Comparison of ENCODE assay signal across 2 cellular contexts in the genomic region with DNA sequence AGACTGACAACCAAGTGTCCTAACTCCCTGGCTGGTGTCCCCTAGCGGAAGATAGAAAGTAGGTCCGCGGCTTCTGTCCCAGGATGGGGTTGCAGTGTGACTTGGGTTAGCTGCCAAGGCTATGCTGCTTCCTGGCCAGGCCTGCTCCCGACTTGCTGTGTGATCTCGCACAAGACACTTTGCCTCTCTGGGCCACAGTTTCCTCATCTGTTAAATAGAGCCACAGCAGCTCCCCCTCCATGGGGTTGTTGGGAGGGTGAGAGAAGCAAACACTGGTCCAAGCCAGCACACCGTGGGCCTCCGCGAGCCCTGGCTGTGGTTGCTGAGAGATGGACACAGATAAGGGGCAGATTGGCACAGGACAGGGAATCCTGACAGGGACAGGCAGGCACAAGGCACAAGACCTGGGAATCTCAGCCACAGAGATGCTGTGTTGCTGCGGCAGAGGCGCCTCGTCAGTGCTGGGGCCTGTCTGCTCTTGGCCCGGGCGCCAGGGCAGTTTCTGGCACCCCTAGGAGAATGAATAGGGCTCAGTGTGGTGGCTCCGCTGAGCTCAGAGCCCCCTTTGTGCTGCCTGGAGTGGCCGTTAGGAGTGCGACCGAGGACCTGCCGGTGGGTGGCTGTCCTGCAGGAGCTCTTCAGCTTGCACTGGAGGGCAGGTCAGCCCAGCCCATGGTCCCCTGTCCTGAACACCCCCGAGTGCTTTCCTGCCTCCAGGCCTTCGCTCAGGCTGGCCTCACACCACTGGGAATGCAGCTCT.
TF ChIP-seq lines count a peak whose summit lies in the region.

No MANE protein-coding gene starts in this region.

TF ChIP-seq in K562, 482 proteins besides CTCF, POLR2A, EP300 and RAD21 (continues in another document):
- TF ChIP-seq, protein P1, sequence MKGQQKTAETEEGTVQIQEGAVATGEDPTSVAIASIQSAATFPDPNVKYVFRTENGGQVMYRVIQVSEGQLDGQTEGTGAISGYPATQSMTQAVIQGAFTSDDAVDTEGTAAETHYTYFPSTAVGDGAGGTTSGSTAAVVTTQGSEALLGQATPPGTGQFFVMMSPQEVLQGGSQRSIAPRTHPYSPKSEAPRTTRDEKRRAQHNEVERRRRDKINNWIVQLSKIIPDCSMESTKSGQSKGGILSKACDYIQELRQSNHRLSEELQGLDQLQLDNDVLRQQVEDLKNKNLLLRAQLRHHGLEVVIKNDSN (CRISPR knock-in tag; IDR thresholded peaks at IDR 0.05): no peak
- TF ChIP-seq ZFX (CRISPR knock-in tag; IDR thresholded peaks at IDR 0.05) (no peak), ZFP36 (IDR thresholded peaks at IDR 0.05; ENCODE audit: low read depth, low read length, partially characterized antibody) (peak; percentile 78), ASH1L (IDR thresholded peaks at IDR 0.05; ENCODE audit: borderline replicate concordance, low read depth, partially characterized antibody) (no peak), YY1 (IDR thresholded peaks at IDR 0.05; ENCODE audit: borderline replicate concordance in 1 of 3, control insufficient read depth in 1 of 3, extremely low read depth in 1 of 3, insufficient read depth in 3 of 3, insufficient read length in 1 of 3, insufficient replicate concordance in 2 of 3, low read depth in 1 of 3, low read length in 2 of 3) (no peak), NR2C2 (CRISPR knock-in tag; IDR thresholded peaks at IDR 0.05) (no peak), NR2C2 (tag; IDR thresholded peaks at IDR 0.05) (no peak), PCBP2 (IDR thresholded peaks at IDR 0.05; ENCODE audit: low read depth, low read length, poor library complexity, severe bottlenecking) (no peak), SREBF2 (CRISPR knock-in tag; IDR thresholded peaks at IDR 0.05) (no peak), ZBTB17 (CRISPR knock-in tag; IDR thresholded peaks at IDR 0.05) (no peak), IRF2 (CRISPR knock-in tag; IDR thresholded peaks at IDR 0.05) (no peak), TEAD2 (tag; IDR thresholded peaks at IDR 0.05) (no peak), PYGO2 (tag; IDR thresholded peaks at IDR 0.05) (no peak), SRSF7 (optimal IDR thresholded peaks at IDR 0.05; ENCODE audit: low read depth, low read length) (no peak), ZNF586 (CRISPR knock-in tag; conservative IDR thresholded peaks at IDR 0.05) (no peak), HLTF (IDR thresholded peaks at IDR 0.05) (no peak), PHB (CRISPR knock-in tag; IDR thresholded peaks at IDR 0.05) (no peak), TARDBP (IDR thresholded peaks at IDR 0.05) (no peak), SRSF9 (IDR thresholded peaks at IDR 0.05; ENCODE audit: borderline replicate concordance, low read depth, low read length) (no peak), SMARCE1 (IDR thresholded peaks at IDR 0.05) (no peak), CBX1 (IDR thresholded peaks at IDR 0.05; ENCODE audit: low read depth) (0 out of 2 replicates have a peak, but pooled peaks have one; percentile 26), RBM25 (IDR thresholded peaks at IDR 0.05; ENCODE audit: low read depth, low read length, severe bottlenecking) (peak; percentile 83), KDM1A (IDR thresholded peaks at IDR 0.05) (peak; percentile 51 to 55), GTF2F1 (IDR thresholded peaks at IDR 0.05; ENCODE audit: low read depth, low read length) (no peak), SMARCA5 (IDR thresholded peaks at IDR 0.05) (peak; percentile 37; the same call in 1 of the 2 replicates), FOSL1 (tag; conservative IDR thresholded peaks at IDR 0.05) (no peak), FOXA1 (IDR thresholded peaks at IDR 0.05; ENCODE audit: borderline replicate concordance) (no peak), MEIS2 (IDR thresholded peaks at IDR 0.05; ENCODE audit: partially characterized antibody) (no peak), FOXP1 (CRISPR knock-in tag; IDR thresholded peaks at IDR 0.05) (no peak), CTBP1 (IDR thresholded peaks at IDR 0.05; ENCODE audit: borderline replicate concordance) (no peak), MAFF (IDR thresholded peaks at IDR 0.05; ENCODE audit: low read length) (no peak), MTA1 (IDR thresholded peaks at IDR 0.05; ENCODE audit: borderline replicate concordance) (no peak), CAMTA2 (CRISPR knock-in tag; conservative IDR thresholded peaks at IDR 0.05) (no peak), HDAC2 (IDR thresholded peaks at IDR 0.05) (peak; percentile 48; the same call in 1 of the 2 replicates), SIN3A (IDR thresholded peaks at IDR 0.05; ENCODE audit: borderline replicate concordance in 2 of 2, control insufficient read depth in 1 of 2, low read depth in 2 of 2, low read length in 2 of 2) (no peak), TRIM28 (IDR thresholded peaks at IDR 0.05) (no peak), ZSCAN32 (CRISPR knock-in tag; IDR thresholded peaks at IDR 0.05) (no peak)
- TF ChIP-seq, protein P2, sequence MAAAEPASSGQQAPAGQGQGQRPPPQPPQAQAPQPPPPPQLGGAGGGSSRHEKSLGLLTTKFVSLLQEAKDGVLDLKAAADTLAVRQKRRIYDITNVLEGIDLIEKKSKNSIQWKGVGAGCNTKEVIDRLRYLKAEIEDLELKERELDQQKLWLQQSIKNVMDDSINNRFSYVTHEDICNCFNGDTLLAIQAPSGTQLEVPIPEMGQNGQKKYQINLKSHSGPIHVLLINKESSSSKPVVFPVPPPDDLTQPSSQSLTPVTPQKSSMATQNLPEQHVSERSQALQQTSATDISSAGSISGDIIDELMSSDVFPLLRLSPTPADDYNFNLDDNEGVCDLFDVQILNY (CRISPR knock-in tag; IDR thresholded peaks at IDR 0.05): no peak
- TF ChIP-seq, protein P3, sequence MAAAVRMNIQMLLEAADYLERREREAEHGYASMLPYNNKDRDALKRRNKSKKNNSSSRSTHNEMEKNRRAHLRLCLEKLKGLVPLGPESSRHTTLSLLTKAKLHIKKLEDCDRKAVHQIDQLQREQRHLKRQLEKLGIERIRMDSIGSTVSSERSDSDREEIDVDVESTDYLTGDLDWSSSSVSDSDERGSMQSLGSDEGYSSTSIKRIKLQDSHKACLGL (CRISPR knock-in tag; IDR thresholded peaks at IDR 0.05; ENCODE audit: borderline replicate concordance, poor library complexity, severe bottlenecking): no peak
- TF ChIP-seq, protein P4, sequence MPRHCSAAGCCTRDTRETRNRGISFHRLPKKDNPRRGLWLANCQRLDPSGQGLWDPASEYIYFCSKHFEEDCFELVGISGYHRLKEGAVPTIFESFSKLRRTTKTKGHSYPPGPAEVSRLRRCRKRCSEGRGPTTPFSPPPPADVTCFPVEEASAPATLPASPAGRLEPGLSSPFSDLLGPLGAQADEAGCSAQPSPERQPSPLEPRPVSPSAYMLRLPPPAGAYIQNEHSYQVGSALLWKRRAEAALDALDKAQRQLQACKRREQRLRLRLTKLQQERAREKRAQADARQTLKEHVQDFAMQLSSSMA (CRISPR knock-in tag; IDR thresholded peaks at IDR 0.05): no peak
- TF ChIP-seq, protein P5, sequence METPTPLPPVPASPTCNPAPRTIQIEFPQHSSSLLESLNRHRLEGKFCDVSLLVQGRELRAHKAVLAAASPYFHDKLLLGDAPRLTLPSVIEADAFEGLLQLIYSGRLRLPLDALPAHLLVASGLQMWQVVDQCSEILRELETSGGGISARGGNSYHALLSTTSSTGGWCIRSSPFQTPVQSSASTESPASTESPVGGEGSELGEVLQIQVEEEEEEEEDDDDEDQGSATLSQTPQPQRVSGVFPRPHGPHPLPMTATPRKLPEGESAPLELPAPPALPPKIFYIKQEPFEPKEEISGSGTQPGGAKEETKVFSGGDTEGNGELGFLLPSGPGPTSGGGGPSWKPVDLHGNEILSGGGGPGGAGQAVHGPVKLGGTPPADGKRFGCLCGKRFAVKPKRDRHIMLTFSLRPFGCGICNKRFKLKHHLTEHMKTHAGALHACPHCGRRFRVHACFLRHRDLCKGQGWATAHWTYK (CRISPR knock-in tag; IDR thresholded peaks at IDR 0.05): no peak

TF ChIP-seq in HEK293T, 16 proteins besides CTCF, POLR2A, EP300 and RAD21:
- TF ChIP-seq SP1 (IDR thresholded peaks at IDR 0.05): no peak
- TF ChIP-seq ELF4 (IDR thresholded peaks at IDR 0.05): no peak
- TF ChIP-seq HDGF (IDR thresholded peaks at IDR 0.05; ENCODE audit: borderline replicate concordance): no peak
- no peak for TF ChIP-seq LEF1 (IDR thresholded peaks at IDR 0.05; ENCODE audit: borderline replicate concordance)
- no peak for TF ChIP-seq FOXA1 (IDR thresholded peaks at IDR 0.05)
- no peak for TF ChIP-seq ZNF384 (IDR thresholded peaks at IDR 0.05)
- no peak for TF ChIP-seq SUZ12 (IDR thresholded peaks at IDR 0.05)
- no peak for TF ChIP-seq FOXK2 (IDR thresholded peaks at IDR 0.05)
- no peak for TF ChIP-seq BHLHE40 (IDR thresholded peaks at IDR 0.05; ENCODE audit: borderline replicate concordance)
- TF ChIP-seq, protein P6, sequence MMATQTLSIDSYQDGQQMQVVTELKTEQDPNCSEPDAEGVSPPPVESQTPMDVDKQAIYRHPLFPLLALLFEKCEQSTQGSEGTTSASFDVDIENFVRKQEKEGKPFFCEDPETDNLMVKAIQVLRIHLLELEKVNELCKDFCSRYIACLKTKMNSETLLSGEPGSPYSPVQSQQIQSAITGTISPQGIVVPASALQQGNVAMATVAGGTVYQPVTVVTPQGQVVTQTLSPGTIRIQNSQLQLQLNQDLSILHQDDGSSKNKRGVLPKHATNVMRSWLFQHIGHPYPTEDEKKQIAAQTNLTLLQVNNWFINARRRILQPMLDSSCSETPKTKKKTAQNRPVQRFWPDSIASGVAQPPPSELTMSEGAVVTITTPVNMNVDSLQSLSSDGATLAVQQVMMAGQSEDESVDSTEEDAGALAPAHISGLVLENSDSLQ (IDR thresholded peaks at IDR 0.05): no peak
- no peak for TF ChIP-seq L3MBTL2 (conservative IDR thresholded peaks at IDR 0.05)
- no peak for TF ChIP-seq ARNT (IDR thresholded peaks at IDR 0.05)
- no peak for TF ChIP-seq NFRKB (IDR thresholded peaks at IDR 0.05)
- no peak for TF ChIP-seq TARDBP (IDR thresholded peaks at IDR 0.05)
